In genomic region chr3:64215559-64215958, GRCh38 we compare ENCODE assay signal across 15 cellular contexts. TPM values are rescaled to one million over a fixed set of nuclear protein-coding genes. Genes with fewer than 3 reads are reported as not detected.
DNase-seq lines count a peak whose midpoint lies in the region; ATAC-seq and TF ChIP-seq lines count a peak whose summit lies in the region.
"Had no signal": no experiment of that assay in that cellular context is flagged by ENCODE, and none has a peak within 500 bp of the region (broad histone marks: within the 10 kb centered on the region; RNA-seq: fewer than 3 reads in every experiment).

No MANE protein-coding gene starts in this region.

- no peak for TF ChIP-seq POLR2A in tibial nerve (IDR thresholded peaks at IDR 0.05)

- H3K4me3 ChIP-seq in ascending aorta (no peak overlapping the region), fibroblast of lung (replicated peaks in 1 of 4; ENCODE audit: control extremely low read depth in 1 of 4, insufficient read depth in 1 of 4, low read depth in 3 of 4, low read length in 4 of 4) (no peak overlapping the region), neural progenitor cell (no peak overlapping the region), tibial nerve (no peak overlapping the region), MM.1S (ENCODE audit: low read length) (no peak overlapping the region), PC-3 (ENCODE audit: low read length) (no peak overlapping the region)

- H3K4me1 ChIP-seq in ascending aorta (peaks cover 4 to 58% of the 10 kb centered on the region in 2 donors), fibroblast of lung (ENCODE audit: control insufficient read depth, extremely low read depth, insufficient read depth, low read length) (peaks cover 32% of the 10 kb centered on the region), neural progenitor cell (peaks cover 45% of the 10 kb centered on the region), tibial nerve (peaks cover 0 to 89% (median 54%) of the 10 kb centered on the region in 4 donors), MM.1S (ENCODE audit: low read length) (peaks cover 8% of the 10 kb centered on the region), PC-3 (ENCODE audit: insufficient read depth, low read length) (no peaks in the 10 kb centered on the region)

- no peak overlapping the region for H3K27ac Mint-ChIP-seq in neural progenitor cell
- H3K27ac Mint-ChIP-seq: CD8-positive, alpha-beta T cell had no signal

- H3K36me3 ChIP-seq in ascending aorta: no peaks in the 10 kb centered on the region
- no peaks in the 10 kb centered on the region for H3K36me3 ChIP-seq in fibroblast of lung (ENCODE audit: control insufficient read depth, insufficient read depth, low read length)
- H3K36me3 ChIP-seq in neural progenitor cell: no peaks in the 10 kb centered on the region
- H3K36me3 ChIP-seq in tibial nerve: no peaks in the 10 kb centered on the region
- H3K36me3 ChIP-seq in MM.1S (replicated peaks; ENCODE audit: insufficient read depth, low read length): no peaks in the 10 kb centered on the region
- no peaks in the 10 kb centered on the region for H3K36me3 ChIP-seq in PC-3 (ENCODE audit: low read depth, low read length)

- H3K9me3 ChIP-seq in ascending aorta (no peaks in the 10 kb centered on the region), fibroblast of lung (ENCODE audit: control insufficient read depth, insufficient read depth, low read depth, low read length) (no peaks in the 10 kb centered on the region), neural progenitor cell (ENCODE audit: low read depth) (no peaks in the 10 kb centered on the region), tibial nerve (no peaks in the 10 kb centered on the region), MM.1S (replicated peaks; ENCODE audit: insufficient read depth, low read length) (no peaks in the 10 kb centered on the region), PC-3 (ENCODE audit: low read length) (no peaks in the 10 kb centered on the region)

- TF ChIP-seq EP300 in tibial nerve (IDR thresholded peaks at IDR 0.05): no peak

- H3K9ac ChIP-seq in fibroblast of lung (ENCODE audit: insufficient read depth, low read length) (no peak overlapping the region), neural progenitor cell (no peak overlapping the region), MM.1S (ENCODE audit: low read length) (no peak overlapping the region), PC-3 (ENCODE audit: low read length) (no peak overlapping the region)

- CTCF ChIA-PET in PC-3 (lab: Charles Lee): no interaction called here

- H3K4me1 Mint-ChIP-seq in neural progenitor cell: peaks cover 45% of the 10 kb centered on the region

- no peaks in the 10 kb centered on the region for H3K9me3 Mint-ChIP-seq in neural progenitor cell
- H3K9me3 Mint-ChIP-seq: CD8-positive, alpha-beta T cell; HFFc6 had no signal

- peaks cover 25% of the 10 kb centered on the region for H3K79me2 ChIP-seq in fibroblast of lung (ENCODE audit: control insufficient read depth, insufficient read depth, low read length)
- peaks cover 15% of the 10 kb centered on the region for H3K79me2 ChIP-seq in neural progenitor cell (ENCODE audit: low read depth)
- peaks cover 64% of the 10 kb centered on the region for H3K79me2 ChIP-seq in MM.1S (ENCODE audit: low read length)
- no peaks in the 10 kb centered on the region for H3K79me2 ChIP-seq in PC-3 (ENCODE audit: low read length)

- BruUV-seq in PC-3 (replicated peaks; lab: Mats Ljungman, UMichigan): no TSS peak

- no peak overlapping the region for H3K4me3 Mint-ChIP-seq in neural progenitor cell
- H3K4me3 Mint-ChIP-seq: CD8-positive, alpha-beta T cell had no signal

- TF ChIP-seq CTCF in ascending aorta (IDR thresholded peaks at IDR 0.05) (no peak), fibroblast of lung (conservative IDR thresholded peaks at IDR 0.05 in 1 of 2, IDR thresholded peaks at IDR 0.05 in 1 of 2; ENCODE audit: low read depth in 1 of 2, low read length in 2 of 2) (no peak), neural progenitor cell (IDR thresholded peaks at IDR 0.05) (no peak), tibial nerve (IDR thresholded peaks at IDR 0.05) (no peak), MM.1S (IDR thresholded peaks at IDR 0.05; ENCODE audit: low read length) (no peak), PC-3 (conservative IDR thresholded peaks at IDR 0.05; ENCODE audit: low read depth, low read length) (no peak)

- POLR2A ChIA-PET in PC-3 (lab: Charles Lee; ENCODE audit: unreplicated experiment): no interaction called here

- no peak overlapping the region for H3K4me2 ChIP-seq in fibroblast of lung (ENCODE audit: extremely low read depth, insufficient read depth, low read length)
- peak overlapping the region; percentile 61 for H3K4me2 ChIP-seq in neural progenitor cell
- no peak overlapping the region for H3K4me2 ChIP-seq in MM.1S (ENCODE audit: low read depth, low read length)
- H3K4me2 ChIP-seq in PC-3 (ENCODE audit: low read length): no peak overlapping the region

- H3K27me3 ChIP-seq in ascending aorta (no peaks in the 10 kb centered on the region), fibroblast of lung (ENCODE audit: control insufficient read depth, insufficient read depth, low read length) (no peaks in the 10 kb centered on the region), neural progenitor cell (no peaks in the 10 kb centered on the region), tibial nerve (no peaks in the 10 kb centered on the region), MM.1S (replicated peaks; ENCODE audit: insufficient read depth, low read length) (no peaks in the 10 kb centered on the region), PC-3 (ENCODE audit: low read length) (no peaks in the 10 kb centered on the region)

- H4K20me1 ChIP-seq in fibroblast of lung (ENCODE audit: control insufficient read depth, extremely low read depth, insufficient read depth, low read length): no peaks in the 10 kb centered on the region
- H4K20me1 ChIP-seq in neural progenitor cell (ENCODE audit: low read depth): peaks cover 14% of the 10 kb centered on the region
- H4K20me1 ChIP-seq in MM.1S (ENCODE audit: insufficient read depth, low read length): no peaks in the 10 kb centered on the region
- no peaks in the 10 kb centered on the region for H4K20me1 ChIP-seq in PC-3 (ENCODE audit: low read length)

- H3K27me3 Mint-ChIP-seq in neural progenitor cell (ENCODE audit: insufficient read depth, low read depth): no peaks in the 10 kb centered on the region

- intact Hi-C loops in ascending aorta (cut with DNase I) (no loop called here), PC-3 (cut with micrococcal nuclease) (no loop called here)

- H3K27ac ChIP-seq in ascending aorta (peak overlapping the region; percentile 58 to 74), fibroblast of lung (ENCODE audit: insufficient read depth, low read length) (peak overlapping the region; percentile 90), neural progenitor cell (no peak overlapping the region), tibial nerve (peak overlapping the region in 3 of 4 donors; percentile 41 to 95 (median 88)), MM.1S (ENCODE audit: low read length) (no peak overlapping the region), PC-3 (ENCODE audit: low read length) (no peak overlapping the region)

- H3K36me3 Mint-ChIP-seq in neural progenitor cell: no peaks in the 10 kb centered on the region
- H3K36me3 Mint-ChIP-seq: CD8-positive, alpha-beta T cell had no signal

- DNase-seq in ascending aorta (ENCODE audit: low spot score in 2 of 2): no peak
- DNase-seq in fibroblast of lung (ENCODE audit: low read depth in 2 of 2): no peak
- no peak for DNase-seq in neural progenitor cell (ENCODE audit: low spot score)
- no peak for DNase-seq in tibial nerve (ENCODE audit: low spot score in 2 of 2)
- DNase-seq in MM.1S: no peak
- no peak for DNase-seq in PC-3
- DNase-seq: CD8-positive, alpha-beta T cell; HFFc6; KBM-7; NCI-H1092 treated with DMSO at 0.1 percent for 48 hours; NCI-H1694 treated with DMSO at 0.1 percent for 48 hours; NCI-H446; NCI-H748 treated with DMSO at 0.1 percent for 48 hours; Right ventricle myocardium superior had no signal

- WGBS in tibial nerve, 2 donors: 52 to 62% methylated on average over 3 of the region's 3 CpGs

- ATAC-seq in PC-3: no peak
- ATAC-seq in GM19455 (IDR thresholded peaks at IDR 0.05; ENCODE audit: unreplicated experiment): no peak
- ATAC-seq: CD8-positive, alpha-beta T cell had no signal

- H2AFZ ChIP-seq in fibroblast of lung (ENCODE audit: low read length) (no peak overlapping the region), neural progenitor cell (replicated peaks) (no peak overlapping the region), MM.1S (ENCODE audit: low read length) (no peak overlapping the region), PC-3 (ENCODE audit: low read length) (no peak overlapping the region)

- peaks cover 23% of the 10 kb centered on the region for H3F3A ChIP-seq in neural progenitor cell (ENCODE audit: low read depth)
- no peaks in the 10 kb centered on the region for H3F3A ChIP-seq in MM.1S (ENCODE audit: insufficient read depth, low read length)
- no peaks in the 10 kb centered on the region for H3F3A ChIP-seq in PC-3 (ENCODE audit: low read length, unreplicated experiment)

- H3K9me2 ChIP-seq in MM.1S (replicated peaks; ENCODE audit: insufficient read depth, low read length) (no peaks in the 10 kb centered on the region), PC-3 (replicated peaks; ENCODE audit: low read length) (no peaks in the 10 kb centered on the region)

RNA-seq across cellular contexts. Expression of gene PRICKLE2, which starts 9.7 kb away (rescaled TPM):
- total RNA-seq in ascending aorta (24.7 TPM), fibroblast of lung (25.9 and 29.4 TPM in 2 replicates), neural progenitor cell (ENCODE audit: low replicate concordance) (10.7 and 11.5 TPM in 2 replicates), tibial nerve (10 to 100 TPM; 24.5 to 39.1 (median 35.2) TPM), PC-3 (2014; rRNA removed) (0.46 and 1.8 TPM in 2 replicates)
- 7.2 and 14.1 TPM in 2 replicates for polyA plus RNA-seq in fibroblast of lung
- 5.2 and 10.7 TPM in 2 replicates for polyA plus RNA-seq in fibroblast of lung (2012)
- polyA minus RNA-seq in fibroblast of lung (ENCODE audit: low replicate concordance): 32.8 and 48.0 TPM in 2 replicates
- total RNA-seq: CD8-positive, alpha-beta T cell had no signal

Comparison
In these comparisons a context has a peak if more than half of its experiments do, and no peak if none do; other contexts are left out.
1. H3K27ac ChIP-seq: peak in ascending aorta (2 of 2), fibroblast of lung (single experiment) and tibial nerve (3 of 4); none in neural progenitor cell (single experiment), MM.1S (single experiment) and PC-3 (single experiment).